Comparison of ENCODE assay signal across 1 cellular context in the genomic region with DNA sequence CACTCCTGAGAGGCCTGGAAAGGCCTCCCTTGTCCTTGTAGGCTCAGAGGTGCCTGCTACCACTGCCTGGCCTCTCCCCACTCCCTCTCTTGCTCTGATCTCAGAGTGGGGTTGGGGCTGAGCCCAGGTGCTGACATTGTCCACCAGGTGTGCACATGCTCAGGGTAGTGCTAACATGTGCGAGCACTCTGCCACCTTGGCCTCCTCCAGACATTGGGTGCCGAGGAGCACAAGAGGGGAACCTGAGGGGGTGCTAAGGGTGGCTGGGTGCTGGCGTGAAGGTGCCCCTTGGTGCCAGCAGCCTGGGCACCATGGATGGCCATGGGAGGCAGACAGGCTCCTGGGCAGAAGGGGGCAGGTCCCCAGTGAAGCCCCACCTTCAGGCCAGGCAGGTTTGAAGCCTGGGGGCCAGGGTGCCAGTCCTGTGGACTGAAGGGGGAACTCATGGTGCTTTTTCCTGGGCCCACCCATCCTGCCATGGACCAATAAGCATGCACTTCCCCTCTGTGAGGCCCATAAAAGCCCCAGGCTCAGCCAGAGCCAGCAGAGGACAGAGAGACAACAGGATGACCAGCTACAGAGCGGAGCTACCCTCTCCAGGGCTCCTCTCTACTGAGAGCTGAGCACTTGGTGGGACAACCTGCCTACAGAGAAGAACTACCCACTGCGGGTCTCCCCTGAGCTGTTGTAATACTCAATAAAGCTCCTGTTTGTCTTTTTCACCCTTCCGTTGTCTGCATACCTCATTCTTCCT.
TF ChIP-seq lines count a peak whose summit lies in the region.

No MANE protein-coding gene starts in this region.

TF ChIP-seq in HepG2, 621 proteins besides CTCF, POLR2A, EP300 and RAD21 (continued from another document):
- TF ChIP-seq, protein P1, sequence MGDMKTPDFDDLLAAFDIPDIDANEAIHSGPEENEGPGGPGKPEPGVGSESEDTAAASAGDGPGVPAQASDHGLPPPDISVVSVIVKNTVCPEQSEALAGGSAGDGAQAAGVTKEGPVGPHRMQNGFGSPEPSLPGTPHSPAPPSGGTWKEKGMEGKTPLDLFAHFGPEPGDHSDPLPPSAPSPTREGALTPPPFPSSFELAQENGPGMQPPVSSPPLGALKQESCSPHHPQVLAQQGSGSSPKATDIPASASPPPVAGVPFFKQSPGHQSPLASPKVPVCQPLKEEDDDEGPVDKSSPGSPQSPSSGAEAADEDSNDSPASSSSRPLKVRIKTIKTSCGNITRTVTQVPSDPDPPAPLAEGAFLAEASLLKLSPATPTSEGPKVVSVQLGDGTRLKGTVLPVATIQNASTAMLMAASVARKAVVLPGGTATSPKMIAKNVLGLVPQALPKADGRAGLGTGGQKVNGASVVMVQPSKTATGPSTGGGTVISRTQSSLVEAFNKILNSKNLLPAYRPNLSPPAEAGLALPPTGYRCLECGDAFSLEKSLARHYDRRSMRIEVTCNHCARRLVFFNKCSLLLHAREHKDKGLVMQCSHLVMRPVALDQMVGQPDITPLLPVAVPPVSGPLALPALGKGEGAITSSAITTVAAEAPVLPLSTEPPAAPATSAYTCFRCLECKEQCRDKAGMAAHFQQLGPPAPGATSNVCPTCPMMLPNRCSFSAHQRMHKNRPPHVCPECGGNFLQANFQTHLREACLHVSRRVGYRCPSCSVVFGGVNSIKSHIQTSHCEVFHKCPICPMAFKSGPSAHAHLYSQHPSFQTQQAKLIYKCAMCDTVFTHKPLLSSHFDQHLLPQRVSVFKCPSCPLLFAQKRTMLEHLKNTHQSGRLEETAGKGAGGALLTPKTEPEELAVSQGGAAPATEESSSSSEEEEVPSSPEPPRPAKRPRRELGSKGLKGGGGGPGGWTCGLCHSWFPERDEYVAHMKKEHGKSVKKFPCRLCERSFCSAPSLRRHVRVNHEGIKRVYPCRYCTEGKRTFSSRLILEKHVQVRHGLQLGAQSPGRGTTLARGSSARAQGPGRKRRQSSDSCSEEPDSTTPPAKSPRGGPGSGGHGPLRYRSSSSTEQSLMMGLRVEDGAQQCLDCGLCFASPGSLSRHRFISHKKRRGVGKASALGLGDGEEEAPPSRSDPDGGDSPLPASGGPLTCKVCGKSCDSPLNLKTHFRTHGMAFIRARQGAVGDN (CRISPR knock-in tag; IDR thresholded peaks at IDR 0.05), result peak; percentile 90
- peak; percentile 12; the same call in 1 of the 2 replicates for TF ChIP-seq GABPB1 (CRISPR knock-in tag; IDR thresholded peaks at IDR 0.05)
- TF ChIP-seq POLR2AphosphoS5 (IDR thresholded peaks at IDR 0.05; ENCODE audit: low read depth, low read length), result peak; percentile 48; the same call in 1 of the 2 replicates
- TF ChIP-seq, protein P2, sequence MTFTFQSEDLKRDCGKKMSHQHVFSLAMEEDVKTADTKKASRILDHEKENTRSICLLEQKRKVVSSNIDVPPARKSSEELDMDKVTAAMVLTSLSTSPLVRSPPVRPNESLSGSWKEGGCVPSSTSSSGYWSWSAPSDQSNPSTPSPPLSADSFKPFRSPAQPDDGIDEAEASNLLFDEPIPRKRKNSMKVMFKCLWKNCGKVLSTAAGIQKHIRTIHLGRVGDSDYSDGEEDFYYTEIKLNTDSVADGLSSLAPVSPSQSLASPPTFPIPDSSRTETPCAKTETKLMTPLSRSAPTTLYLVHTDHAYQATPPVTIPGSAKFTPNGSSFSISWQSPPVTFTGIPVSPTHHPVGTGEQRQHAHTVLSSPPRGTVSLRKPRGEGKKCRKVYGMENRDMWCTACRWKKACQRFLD (CRISPR knock-in tag; IDR thresholded peaks at IDR 0.05; ENCODE audit: borderline replicate concordance), result no peak
- no peak; the same call in 1 of the 2 replicates for TF ChIP-seq ETV5 (CRISPR knock-in tag; IDR thresholded peaks at IDR 0.05; ENCODE audit: borderline replicate concordance)
- TF ChIP-seq SALL1 (CRISPR knock-in tag; IDR thresholded peaks at IDR 0.05), result 0 out of 2 replicates have a peak, but pooled peaks have one; percentile 15
- TF ChIP-seq SNAPC2 (CRISPR knock-in tag; IDR thresholded peaks at IDR 0.05), result no peak
- TF ChIP-seq, protein P3, sequence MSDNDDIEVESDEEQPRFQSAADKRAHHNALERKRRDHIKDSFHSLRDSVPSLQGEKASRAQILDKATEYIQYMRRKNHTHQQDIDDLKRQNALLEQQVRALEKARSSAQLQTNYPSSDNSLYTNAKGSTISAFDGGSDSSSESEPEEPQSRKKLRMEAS (IDR thresholded peaks at IDR 0.05), result peak; percentile 54; the same call in 1 of the 2 replicates
- no peak for TF ChIP-seq ZNF746 (CRISPR knock-in tag; IDR thresholded peaks at IDR 0.05)
- TF ChIP-seq HNRNPL (IDR thresholded peaks at IDR 0.05; ENCODE audit: low read depth, low read length), result peak; percentile 81; the same call in 1 of the 2 replicates
